8 cellular contexts compared by ENCODE assay signal in the genomic region with DNA sequence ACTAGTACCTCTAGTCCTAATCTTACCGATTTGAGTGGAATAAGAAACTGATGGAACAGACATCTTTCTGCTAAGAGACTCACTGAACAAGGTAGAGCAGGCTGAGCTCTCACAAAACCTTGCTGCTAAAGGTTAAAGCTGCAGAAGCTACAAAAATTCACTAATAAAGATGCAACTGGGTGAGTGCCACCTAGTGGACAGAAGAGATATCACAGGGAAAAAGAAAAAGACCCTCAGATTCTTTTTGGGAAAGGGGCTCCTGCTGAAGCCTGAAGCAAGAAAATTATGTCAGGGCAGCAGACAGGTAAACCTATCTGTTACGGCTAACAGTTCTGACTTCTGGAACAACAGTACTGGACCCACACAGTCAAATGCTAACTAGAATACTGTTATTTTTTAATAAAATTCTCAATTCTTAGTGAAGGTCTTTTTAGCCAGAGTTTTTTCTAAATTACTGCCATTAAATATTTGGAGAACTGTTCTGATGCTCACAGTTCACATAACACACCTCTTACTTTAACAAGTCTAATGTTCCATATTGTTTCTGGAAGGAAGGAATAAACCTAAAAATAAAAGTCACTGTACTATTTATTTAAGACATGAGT. TPM values are rescaled to one million over a fixed set of nuclear protein-coding genes. Genes with fewer than 3 reads are reported as not detected.
DNase-seq lines count a peak whose midpoint lies in the region; ATAC-seq and TF ChIP-seq lines count a peak whose summit lies in the region.

No MANE protein-coding gene starts in this region.

- H3K4me1 Mint-ChIP-seq in activated T-cell treated with anti-CD3 and anti-CD28 coated beads, Interleukin-2, amount 50 U/mL, for 24 hours (ENCODE audit: low read depth): peaks cover 29% of the 10 kb centered on the region
- peaks cover 20% of the 10 kb centered on the region for H3K4me1 Mint-ChIP-seq in activated T-cell treated with anti-CD3 and anti-CD28 coated beads, Interleukin-2, amount 50 U/mL, for 4 hours (ENCODE audit: low read depth)

- TF ChIP-seq CTCF in fibroblast of mammary gland (conservative IDR thresholded peaks at IDR 0.05; ENCODE audit: control insufficient read depth, insufficient read depth, low read depth, low read length) (peak; percentile 91), spleen (IDR thresholded peaks at IDR 0.05 in 8 of 11, conservative IDR thresholded peaks at IDR 0.05 in 3 of 11) (peak in 10 of 11 experiments; percentile 30 to 90 (median 72))

- no peak overlapping the region for H3K4me3 ChIP-seq in fibroblast of mammary gland (ENCODE audit: control insufficient read depth, low read depth, low read length)
- H3K4me3 ChIP-seq in spleen: no peak overlapping the region

- no peak for TF ChIP-seq POLR2A in spleen (IDR thresholded peaks at IDR 0.05)

- H3K9me3 ChIP-seq in spleen: no peaks in the 10 kb centered on the region

- DNase-seq in activated T-cell treated with anti-CD3 and anti-CD28 coated beads, Interleukin-2, amount 50 U/mL, for 24 hours: no peak
- DNase-seq in activated T-cell treated with anti-CD3 and anti-CD28 coated beads, Interleukin-2, amount 50 U/mL, for 4 hours: no peak
- DNase-seq in OCI-M1 (lab: John Stamatoyannopoulos, UW): peak; percentile 40
- DNase-seq in fibroblast of mammary gland (ENCODE audit: low read depth): peak; percentile 22
- DNase-seq in spleen: no peak
- no peak for DNase-seq in NCI-H187 (lab: John Stamatoyannopoulos, UW)
- DNase-seq in NCI-H446 treated with DMSO at 0.1 percent for 48 hours (lab: John Stamatoyannopoulos, UW): no peak

- H3K27me3 ChIP-seq in spleen (replicated peaks in 1 of 7): no peaks in the 10 kb centered on the region

- peak overlapping the region; percentile 60 for H3K27ac Mint-ChIP-seq in activated T-cell treated with anti-CD3 and anti-CD28 coated beads, Interleukin-2, amount 50 U/mL, for 24 hours

- H3K36me3 Mint-ChIP-seq in activated T-cell treated with anti-CD3 and anti-CD28 coated beads, Interleukin-2, amount 50 U/mL, for 24 hours (ENCODE audit: low read depth): peaks cover 98% of the 10 kb centered on the region
- H3K36me3 Mint-ChIP-seq in activated T-cell treated with anti-CD3 and anti-CD28 coated beads, Interleukin-2, amount 50 U/mL, for 4 hours (ENCODE audit: insufficient read depth): peaks cover 52% of the 10 kb centered on the region

- H3K27me3 Mint-ChIP-seq in activated T-cell treated with anti-CD3 and anti-CD28 coated beads, Interleukin-2, amount 50 U/mL, for 24 hours: no peaks in the 10 kb centered on the region
- H3K27me3 Mint-ChIP-seq in activated T-cell treated with anti-CD3 and anti-CD28 coated beads, Interleukin-2, amount 50 U/mL, for 4 hours (ENCODE audit: low read depth): no peaks in the 10 kb centered on the region

- H3K27ac ChIP-seq in spleen: peak overlapping the region in 3 of 8 donors; percentile 42 to 76 (median 56)

- 46 to 51% (median 49%) methylated on average over 2 of the region's 2 CpGs for WGBS in spleen, 5 donors

- peaks cover 0 to 61% (median 24%) of the 10 kb centered on the region in 6 donors for H3K4me1 ChIP-seq in spleen

- H3K36me3 ChIP-seq in spleen: peaks cover 3 to 99% (median 43%) of the 10 kb centered on the region in 6 donors

- intact Hi-C loops in spleen (cut with DNase I; ENCODE audit: low total_unique reads): no loop called here

- no peaks in the 10 kb centered on the region for H3K9me3 Mint-ChIP-seq in activated T-cell treated with anti-CD3 and anti-CD28 coated beads, Interleukin-2, amount 50 U/mL, for 24 hours
- H3K9me3 Mint-ChIP-seq in activated T-cell treated with anti-CD3 and anti-CD28 coated beads, Interleukin-2, amount 50 U/mL, for 4 hours: no peaks in the 10 kb centered on the region

- H3K4me3 Mint-ChIP-seq in activated T-cell treated with anti-CD3 and anti-CD28 coated beads, Interleukin-2, amount 50 U/mL, for 24 hours: no peak overlapping the region
- no peak overlapping the region for H3K4me3 Mint-ChIP-seq in activated T-cell treated with anti-CD3 and anti-CD28 coated beads, Interleukin-2, amount 50 U/mL, for 4 hours

- ATAC-seq in activated T-cell treated with anti-CD3 and anti-CD28 coated beads, Interleukin-2, amount 50 U/mL, for 4 hours: no peak
- no peak for ATAC-seq in HG02798 (IDR thresholded peaks at IDR 0.05; ENCODE audit: poor library complexity, unreplicated experiment)

RNA-seq across cellular contexts. Expression of a gene that starts 51.2 kb away (rescaled TPM):
- 100 to 1,000 TPM; 243 to 289 (median 269) TPM for total RNA-seq in activated T-cell treated with anti-CD3 and anti-CD28 coated beads, Interleukin-2, amount 50 U/mL, for 4 hours
- total RNA-seq in spleen: 100 to 1,000 TPM in 3 of 7 donors, 10 to 100 TPM in 4; 72.5 to 123 (median 93.0) TPM
- 10 to 100 TPM; 35.4 to 46.5 (median 35.8) TPM for polyA plus RNA-seq in spleen

Comparison
In these comparisons a context has a peak if more than half of its experiments do, and no peak if none do; other contexts are left out.
1. DNase-seq: peak in OCI-M1 (single experiment) and fibroblast of mammary gland (single experiment); none in activated T-cell treated with anti-CD3 and anti-CD28 coated beads, Interleukin-2, amount 50 U/mL, for 24 hours (single experiment), activated T-cell treated with anti-CD3 and anti-CD28 coated beads, Interleukin-2, amount 50 U/mL, for 4 hours (single experiment), spleen (single experiment), NCI-H187 (0 of 2) and NCI-H446 treated with DMSO at 0.1 percent for 48 hours (single experiment).